Comparison of ENCODE assay signal across 1 cellular context in the genomic region with DNA sequence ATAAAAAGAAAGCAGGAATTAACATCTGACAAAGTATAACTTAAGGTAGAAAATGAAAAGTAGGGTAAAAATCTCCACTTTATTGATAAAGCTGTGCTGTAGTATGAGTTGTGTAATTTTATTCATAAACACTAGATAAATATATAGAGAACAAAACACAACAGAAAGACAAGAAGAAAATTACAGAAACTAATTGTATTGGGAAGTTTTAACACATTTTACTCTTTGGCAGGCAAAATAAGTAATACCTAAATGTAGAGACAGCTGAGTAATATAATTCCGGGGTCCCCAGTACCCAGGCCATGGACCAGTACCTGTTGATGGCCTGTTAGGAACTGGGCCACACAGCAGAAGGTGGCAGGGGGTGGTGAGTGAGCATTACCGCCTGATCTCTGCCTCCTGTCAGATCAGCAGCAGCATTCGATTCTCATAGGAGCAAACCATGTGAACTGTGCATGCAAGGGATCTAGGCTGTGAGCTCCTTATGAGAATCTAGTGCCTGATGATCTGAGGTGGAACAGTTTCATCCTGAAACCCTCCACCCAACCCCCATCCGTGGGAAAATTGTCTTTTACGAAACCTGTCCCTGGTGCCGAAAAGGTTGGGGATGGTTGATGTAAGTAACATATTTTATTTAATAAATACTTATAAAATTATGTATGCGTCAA.
TF ChIP-seq lines count a peak whose summit lies in the region.

No MANE protein-coding gene starts in this region.

TF ChIP-seq in GM12878, 131 proteins besides CTCF, POLR2A, EP300 and RAD21 (continued from another document):
- TF ChIP-seq, protein P1, sequence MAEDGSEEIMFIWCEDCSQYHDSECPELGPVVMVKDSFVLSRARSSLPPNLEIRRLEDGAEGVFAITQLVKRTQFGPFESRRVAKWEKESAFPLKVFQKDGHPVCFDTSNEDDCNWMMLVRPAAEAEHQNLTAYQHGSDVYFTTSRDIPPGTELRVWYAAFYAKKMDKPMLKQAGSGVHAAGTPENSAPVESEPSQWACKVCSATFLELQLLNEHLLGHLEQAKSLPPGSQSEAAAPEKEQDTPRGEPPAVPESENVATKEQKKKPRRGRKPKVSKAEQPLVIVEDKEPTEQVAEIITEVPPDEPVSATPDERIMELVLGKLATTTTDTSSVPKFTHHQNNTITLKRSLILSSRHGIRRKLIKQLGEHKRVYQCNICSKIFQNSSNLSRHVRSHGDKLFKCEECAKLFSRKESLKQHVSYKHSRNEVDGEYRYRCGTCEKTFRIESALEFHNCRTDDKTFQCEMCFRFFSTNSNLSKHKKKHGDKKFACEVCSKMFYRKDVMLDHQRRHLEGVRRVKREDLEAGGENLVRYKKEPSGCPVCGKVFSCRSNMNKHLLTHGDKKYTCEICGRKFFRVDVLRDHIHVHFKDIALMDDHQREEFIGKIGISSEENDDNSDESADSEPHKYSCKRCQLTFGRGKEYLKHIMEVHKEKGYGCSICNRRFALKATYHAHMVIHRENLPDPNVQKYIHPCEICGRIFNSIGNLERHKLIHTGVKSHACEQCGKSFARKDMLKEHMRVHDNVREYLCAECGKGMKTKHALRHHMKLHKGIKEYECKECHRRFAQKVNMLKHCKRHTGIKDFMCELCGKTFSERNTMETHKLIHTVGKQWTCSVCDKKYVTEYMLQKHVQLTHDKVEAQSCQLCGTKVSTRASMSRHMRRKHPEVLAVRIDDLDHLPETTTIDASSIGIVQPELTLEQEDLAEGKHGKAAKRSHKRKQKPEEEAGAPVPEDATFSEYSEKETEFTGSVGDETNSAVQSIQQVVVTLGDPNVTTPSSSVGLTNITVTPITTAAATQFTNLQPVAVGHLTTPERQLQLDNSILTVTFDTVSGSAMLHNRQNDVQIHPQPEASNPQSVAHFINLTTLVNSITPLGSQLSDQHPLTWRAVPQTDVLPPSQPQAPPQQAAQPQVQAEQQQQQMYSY (CRISPR knock-in tag; IDR thresholded peaks at IDR 0.05) = no peak
- TF ChIP-seq ELK1 (IDR thresholded peaks at IDR 0.05; ENCODE audit: low read depth, low read length) = no peak
- peak; percentile 90 for TF ChIP-seq TCF12 (IDR thresholded peaks at IDR 0.05; ENCODE audit: low read depth, low read length)
- TF ChIP-seq MEF2A (IDR thresholded peaks at IDR 0.05; ENCODE audit: insufficient read depth, low read depth, low read length) = no peak
- TF ChIP-seq NFYA (IDR thresholded peaks at IDR 0.05; ENCODE audit: borderline replicate concordance, low read depth, low read length) = no peak
- no peak for TF ChIP-seq PAX8 (IDR thresholded peaks at IDR 0.05)
- TF ChIP-seq, protein P2, sequence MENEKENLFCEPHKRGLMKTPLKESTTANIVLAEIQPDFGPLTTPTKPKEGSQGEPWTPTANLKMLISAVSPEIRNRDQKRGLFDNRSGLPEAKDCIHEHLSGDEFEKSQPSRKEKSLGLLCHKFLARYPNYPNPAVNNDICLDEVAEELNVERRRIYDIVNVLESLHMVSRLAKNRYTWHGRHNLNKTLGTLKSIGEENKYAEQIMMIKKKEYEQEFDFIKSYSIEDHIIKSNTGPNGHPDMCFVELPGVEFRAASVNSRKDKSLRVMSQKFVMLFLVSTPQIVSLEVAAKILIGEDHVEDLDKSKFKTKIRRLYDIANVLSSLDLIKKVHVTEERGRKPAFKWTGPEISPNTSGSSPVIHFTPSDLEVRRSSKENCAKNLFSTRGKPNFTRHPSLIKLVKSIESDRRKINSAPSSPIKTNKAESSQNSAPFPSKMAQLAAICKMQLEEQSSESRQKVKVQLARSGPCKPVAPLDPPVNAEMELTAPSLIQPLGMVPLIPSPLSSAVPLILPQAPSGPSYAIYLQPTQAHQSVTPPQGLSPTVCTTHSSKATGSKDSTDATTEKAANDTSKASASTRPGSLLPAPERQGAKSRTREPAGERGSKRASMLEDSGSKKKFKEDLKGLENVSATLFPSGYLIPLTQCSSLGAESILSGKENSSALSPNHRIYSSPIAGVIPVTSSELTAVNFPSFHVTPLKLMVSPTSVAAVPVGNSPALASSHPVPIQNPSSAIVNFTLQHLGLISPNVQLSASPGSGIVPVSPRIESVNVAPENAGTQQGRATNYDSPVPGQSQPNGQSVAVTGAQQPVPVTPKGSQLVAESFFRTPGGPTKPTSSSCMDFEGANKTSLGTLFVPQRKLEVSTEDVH (IDR thresholded peaks at IDR 0.05; ENCODE audit: low read depth, partially characterized antibody) = no peak
- no peak for TF ChIP-seq SPI1 (IDR thresholded peaks at IDR 0.05; ENCODE audit: borderline replicate concordance, insufficient read depth, low read depth, low read length)
- no peak for TF ChIP-seq ZNF207 (IDR thresholded peaks at IDR 0.05; ENCODE audit: borderline replicate concordance)
- TF ChIP-seq ZNF24 (IDR thresholded peaks at IDR 0.05) = peak; percentile 83
- peak; percentile 65; the same call in 1 of the 2 replicates for TF ChIP-seq PAX5 (IDR thresholded peaks at IDR 0.05; ENCODE audit: borderline replicate concordance, low read depth, low read length)
- no peak for TF ChIP-seq LARP7 (IDR thresholded peaks at IDR 0.05)
- TF ChIP-seq ETV6 (conservative IDR thresholded peaks at IDR 0.05 in 1 of 2, IDR thresholded peaks at IDR 0.05 in 1 of 2; ENCODE audit: borderline replicate concordance in 1 of 2, low read depth in 1 of 2) = no peak
- TF ChIP-seq KAT2A (conservative IDR thresholded peaks at IDR 0.05; ENCODE audit: control insufficient read depth, low read depth, low read length) = no peak
- TF ChIP-seq, protein P3, sequence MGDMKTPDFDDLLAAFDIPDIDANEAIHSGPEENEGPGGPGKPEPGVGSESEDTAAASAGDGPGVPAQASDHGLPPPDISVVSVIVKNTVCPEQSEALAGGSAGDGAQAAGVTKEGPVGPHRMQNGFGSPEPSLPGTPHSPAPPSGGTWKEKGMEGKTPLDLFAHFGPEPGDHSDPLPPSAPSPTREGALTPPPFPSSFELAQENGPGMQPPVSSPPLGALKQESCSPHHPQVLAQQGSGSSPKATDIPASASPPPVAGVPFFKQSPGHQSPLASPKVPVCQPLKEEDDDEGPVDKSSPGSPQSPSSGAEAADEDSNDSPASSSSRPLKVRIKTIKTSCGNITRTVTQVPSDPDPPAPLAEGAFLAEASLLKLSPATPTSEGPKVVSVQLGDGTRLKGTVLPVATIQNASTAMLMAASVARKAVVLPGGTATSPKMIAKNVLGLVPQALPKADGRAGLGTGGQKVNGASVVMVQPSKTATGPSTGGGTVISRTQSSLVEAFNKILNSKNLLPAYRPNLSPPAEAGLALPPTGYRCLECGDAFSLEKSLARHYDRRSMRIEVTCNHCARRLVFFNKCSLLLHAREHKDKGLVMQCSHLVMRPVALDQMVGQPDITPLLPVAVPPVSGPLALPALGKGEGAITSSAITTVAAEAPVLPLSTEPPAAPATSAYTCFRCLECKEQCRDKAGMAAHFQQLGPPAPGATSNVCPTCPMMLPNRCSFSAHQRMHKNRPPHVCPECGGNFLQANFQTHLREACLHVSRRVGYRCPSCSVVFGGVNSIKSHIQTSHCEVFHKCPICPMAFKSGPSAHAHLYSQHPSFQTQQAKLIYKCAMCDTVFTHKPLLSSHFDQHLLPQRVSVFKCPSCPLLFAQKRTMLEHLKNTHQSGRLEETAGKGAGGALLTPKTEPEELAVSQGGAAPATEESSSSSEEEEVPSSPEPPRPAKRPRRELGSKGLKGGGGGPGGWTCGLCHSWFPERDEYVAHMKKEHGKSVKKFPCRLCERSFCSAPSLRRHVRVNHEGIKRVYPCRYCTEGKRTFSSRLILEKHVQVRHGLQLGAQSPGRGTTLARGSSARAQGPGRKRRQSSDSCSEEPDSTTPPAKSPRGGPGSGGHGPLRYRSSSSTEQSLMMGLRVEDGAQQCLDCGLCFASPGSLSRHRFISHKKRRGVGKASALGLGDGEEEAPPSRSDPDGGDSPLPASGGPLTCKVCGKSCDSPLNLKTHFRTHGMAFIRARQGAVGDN (IDR thresholded peaks at IDR 0.05) = peak; percentile 98
- 0 out of 2 replicates have a peak, but pooled peaks have one; percentile 42 for TF ChIP-seq SREBF1 (IDR thresholded peaks at IDR 0.05; ENCODE audit: low read length)
- peak; percentile 47; the same call in 1 of the 2 replicates for TF ChIP-seq BCL11A (IDR thresholded peaks at IDR 0.05; ENCODE audit: low read depth, low read length)
- TF ChIP-seq E2F4 (IDR thresholded peaks at IDR 0.05; ENCODE audit: low read depth, low read length) = no peak
- no peak for TF ChIP-seq RAD51 (IDR thresholded peaks at IDR 0.05)
- peak; percentile 80; the same call in 1 of the 2 replicates for TF ChIP-seq ZBED1 (IDR thresholded peaks at IDR 0.05; ENCODE audit: borderline replicate concordance)
- TF ChIP-seq HSF1 (IDR thresholded peaks at IDR 0.05; ENCODE audit: low read depth, low read length) = no peak
